9 cellular contexts compared by ENCODE assay signal in the genomic region with DNA sequence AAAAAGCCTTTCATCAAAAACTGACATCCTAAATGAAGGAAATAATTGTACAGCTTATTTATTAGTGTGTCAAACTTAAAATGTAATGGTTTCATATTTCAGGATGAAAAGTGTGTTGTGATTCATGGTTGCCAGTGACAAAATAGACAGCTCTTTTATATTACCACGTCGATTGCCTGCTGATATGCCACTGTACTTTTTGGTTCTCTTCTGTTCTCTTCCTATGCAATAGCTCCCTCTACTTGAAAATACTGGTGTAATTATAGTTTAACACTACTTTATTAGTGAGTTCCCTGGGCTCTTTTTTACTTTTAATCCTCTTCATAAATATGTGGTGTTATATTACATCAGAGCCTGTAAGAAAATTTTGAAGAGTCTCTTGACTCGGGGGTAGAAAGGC.
DNase-seq lines count a peak whose midpoint lies in the region; FAIRE-seq and TF ChIP-seq lines count a peak whose summit lies in the region.
"Had no signal": no experiment of that assay in that cellular context is flagged by ENCODE, and none has a peak within 500 bp of the region (broad histone marks: within the 10 kb centered on the region; RNA-seq: fewer than 3 reads in every experiment).

No MANE protein-coding gene starts in this region.

- H4K20me1 ChIP-seq in H1 (replicated peaks in 1 of 2; ENCODE audit: control insufficient read depth in 1 of 2, insufficient read depth in 2 of 2, low read length in 2 of 2) = peaks cover 0 to 3% of the 10 kb centered on the region in 2 experiments

- H2BK5ac ChIP-seq in H1 (ENCODE audit: low read depth, low read length) = no peak overlapping the region
- H2BK5ac ChIP-seq in mesendoderm (ENCODE audit: low read length) = no peak overlapping the region

- no peak overlapping the region for H3K4me2 ChIP-seq in H1 (ENCODE audit: insufficient read depth in 1 of 2, low read depth in 2 of 2, low read length in 2 of 2)
- no peak overlapping the region for H3K4me2 ChIP-seq in mesendoderm (ENCODE audit: low read length)

- H3K36me3 ChIP-seq in H1 (ENCODE audit: control insufficient read depth in 2 of 4, insufficient read depth in 4 of 4, low read length in 3 of 4) = peaks cover 2 to 14% (median 5%) of the 10 kb centered on the region in 4 experiments; a peak in 5 of 8 replicates
- no peaks in the 10 kb centered on the region for H3K36me3 ChIP-seq in prostate gland
- H3K36me3 ChIP-seq in mesendoderm (ENCODE audit: control insufficient read depth, insufficient read depth, low read length) = no peaks in the 10 kb centered on the region

- no peak overlapping the region for H3K4me3 ChIP-seq in H1 (ENCODE audit: extremely low read depth in 1 of 4, insufficient read depth in 2 of 4, low read depth in 3 of 4, low read length in 4 of 4)
- H3K4me3 ChIP-seq in prostate gland = no peak overlapping the region
- no peak overlapping the region for H3K4me3 ChIP-seq in coronary artery
- no peak overlapping the region for H3K4me3 ChIP-seq in mesendoderm (ENCODE audit: low read length)

- no peak for TF ChIP-seq POLR2A in H1 (IDR thresholded peaks at IDR 0.05; ENCODE audit: control extremely low read depth in 1 of 2, low read depth in 2 of 2, low read length in 2 of 2)
- TF ChIP-seq POLR2A in prostate gland (IDR thresholded peaks at IDR 0.05) = no peak

- H4K8ac ChIP-seq in H1 (ENCODE audit: extremely low read depth, insufficient read depth, low read length) (no peak overlapping the region), mesendoderm (ENCODE audit: low read depth, low read length) (no peak overlapping the region)

- H2BK15ac ChIP-seq in H1 (ENCODE audit: low read length) (no peak overlapping the region), mesendoderm (replicated peaks; ENCODE audit: low read depth) (no peak overlapping the region)

- H3K4me1 ChIP-seq in H1 (replicated peaks in 1 of 4; ENCODE audit: control insufficient read depth in 3 of 4, insufficient read depth in 4 of 4, low read length in 3 of 4) = peaks cover 0 to 2% (median 0%) of the 10 kb centered on the region in 4 experiments; a peak in 3 of 7 replicates
- no peaks in the 10 kb centered on the region for H3K4me1 ChIP-seq in prostate gland (replicated peaks)
- peaks cover 3% of the 10 kb centered on the region for H3K4me1 ChIP-seq in mesendoderm (ENCODE audit: control insufficient read depth, low read depth, low read length)

- intact Hi-C loops in prostate gland (cut with DNase I) = loop anchor here (2.0 to 10.0 kb wide), 7 partner anchors 211 to 1879 kb away; no protein-coding TSS in a partner anchor

- H3K9me3 ChIP-seq in H1 (ENCODE audit: insufficient read depth in 2 of 2, low read depth in 1 of 2, low read length in 1 of 2) (no peaks in the 10 kb centered on the region), prostate gland (no peaks in the 10 kb centered on the region)

- no peak overlapping the region for H2AK5ac ChIP-seq in H1 (ENCODE audit: low read depth, low read length)
- no peak overlapping the region for H2AK5ac ChIP-seq in mesendoderm (ENCODE audit: low read length)

- H3K23ac ChIP-seq in H1 (ENCODE audit: insufficient read length) (no peak overlapping the region), mesendoderm (ENCODE audit: low read length) (no peak overlapping the region)

- H3K14ac ChIP-seq in H1 (ENCODE audit: insufficient read length) = no peak overlapping the region

- no peak for TF ChIP-seq EP300 in H1 (IDR thresholded peaks at IDR 0.05; ENCODE audit: borderline replicate concordance in 1 of 2, low read depth in 2 of 2, low read length in 2 of 2)

- H3K9ac ChIP-seq in H1 (replicated peaks in 1 of 4; ENCODE audit: extremely low read depth in 1 of 4, low read depth in 3 of 4, low read length in 3 of 4) = no peak overlapping the region
- no peak overlapping the region for H3K9ac ChIP-seq in mesendoderm (ENCODE audit: low read length)

- TF ChIP-seq RAD21 in H1 (IDR thresholded peaks at IDR 0.05 in 1 of 2, conservative IDR thresholded peaks at IDR 0.05 in 1 of 2; ENCODE audit: low read depth in 2 of 2, low read length in 2 of 2) = peak; percentile 21 to 26; a peak in 3 of 4 replicates

- H3K27me3 ChIP-seq in H1 (replicated peaks in 1 of 4; ENCODE audit: control insufficient read depth in 3 of 4, extremely low read depth in 1 of 4, insufficient read depth in 3 of 4, low read length in 3 of 4) = peaks cover 0 to 2% (median 0%) of the 10 kb centered on the region in 4 experiments; a peak in 1 of 7 replicates
- no peaks in the 10 kb centered on the region for H3K27me3 ChIP-seq in prostate gland (replicated peaks; ENCODE audit: insufficient read depth)
- no peaks in the 10 kb centered on the region for H3K27me3 ChIP-seq in mesendoderm (ENCODE audit: insufficient read depth, low read length, poor library complexity)

- 80% methylated on average over 3 of the region's 3 CpGs; no CpG with 5 or more reads in 1 of the 2 experiments for WGBS in H1 (ENCODE audit: extremely low coverage in 1 of 2, insufficient coverage in 1 of 2, insufficient read length in 1 of 2, insufficient replicate concordance in 2 of 2, low coverage in 1 of 2, low lambda C conversion rate in 2 of 2, missing lambda C conversion rate in 1 of 2), 2 experiments
- 10% methylated on average over 3 of the region's 3 CpGs for WGBS in prostate gland
- WGBS in mesendoderm (ENCODE audit: extremely low coverage, insufficient coverage, low lambda C conversion rate) = no CpG with 5 or more reads among the region's 3 CpGs

- H3K79me1 ChIP-seq in H1 (ENCODE audit: low read depth, low read length) (no peaks in the 10 kb centered on the region), mesendoderm (ENCODE audit: low read length) (no peaks in the 10 kb centered on the region)

- no peak overlapping the region for H4K5ac ChIP-seq in H1 (ENCODE audit: insufficient read length, low read depth, low read length)
- H4K5ac ChIP-seq in mesendoderm (ENCODE audit: low read length) = no peak overlapping the region

- FAIRE-seq in H1 (lab: Jason Lieb, UNC) = no peak

- TF ChIP-seq CTCF in H1 (IDR thresholded peaks at IDR 0.05; ENCODE audit: control extremely low read depth in 1 of 3, insufficient read depth in 1 of 3, low read depth in 1 of 3, low read length in 3 of 3) (no peak), prostate gland (IDR thresholded peaks at IDR 0.05) (peak in 3 of 4 experiments; percentile 11 to 44 (median 24)), coronary artery (IDR thresholded peaks at IDR 0.05) (no peak)

- H4K91ac ChIP-seq in H1 (replicated peaks; ENCODE audit: insufficient read length, low read length) = no peak overlapping the region

- H2BK20ac ChIP-seq in H1 (ENCODE audit: low read length) = no peak overlapping the region

- H3K4ac ChIP-seq in H1 (replicated peaks; ENCODE audit: insufficient read length, low read depth, low read length) (no peak overlapping the region), mesendoderm (ENCODE audit: low read depth, low read length) (no peak overlapping the region)

- H3K79me2 ChIP-seq in H1 (ENCODE audit: control insufficient read depth in 1 of 2, insufficient read depth in 2 of 2, low read length in 2 of 2) (no peaks in the 10 kb centered on the region), mesendoderm (ENCODE audit: control insufficient read depth, insufficient read depth, low read length) (no peaks in the 10 kb centered on the region)

- H3K23me2 ChIP-seq in H1 (ENCODE audit: low read depth, low read length) = no peaks in the 10 kb centered on the region

- H3K56ac ChIP-seq in H1 (replicated peaks; ENCODE audit: insufficient read length, low read depth, low read length) (no peak overlapping the region), mesendoderm (ENCODE audit: low read length) (no peak overlapping the region)

- no peak overlapping the region for H3K27ac ChIP-seq in H1 (ENCODE audit: low read depth, low read length)
- H3K27ac ChIP-seq in prostate gland = no peak overlapping the region
- H3K27ac ChIP-seq in coronary artery = no peak overlapping the region
- no peak overlapping the region for H3K27ac ChIP-seq in mesendoderm (ENCODE audit: low read depth, low read length)
- H3K27ac ChIP-seq: 22Rv1 had no signal

- H2AFZ ChIP-seq in H1 (ENCODE audit: low read length) = no peak overlapping the region

- H2BK120ac ChIP-seq in H1 (replicated peaks; ENCODE audit: low read depth, low read length) = no peak overlapping the region
- H2BK120ac ChIP-seq in mesendoderm (ENCODE audit: low read depth, low read length) = no peak overlapping the region

- no peak overlapping the region for H3K18ac ChIP-seq in H1 (ENCODE audit: extremely low read depth, low read length)
- H3K18ac ChIP-seq in mesendoderm (ENCODE audit: low read length) = no peak overlapping the region

- no peak overlapping the region for H2BK12ac ChIP-seq in H1 (ENCODE audit: low read depth, low read length)

- CTCF ChIA-PET in H1 (lab: Charles Lee; ENCODE audit: partially characterized antibody) = interaction anchor here (0.6 to 2.4 kb wide), 14 partner anchors 10 to 878 kb away, joined by 3 to 9 read pairs (median 3); no protein-coding TSS in a partner anchor

- DNase-seq in DMS153 treated with DMSO at 0.1 percent for 48 hours (lab: John Stamatoyannopoulos, UW; ENCODE audit: unreplicated experiment) (peak; percentile 1), DMS153 (lab: John Stamatoyannopoulos, UW) (no peak), NCI-H2227 treated with DMSO at 0.1 percent for 48 hours (lab: John Stamatoyannopoulos, UW) (peak; percentile 30), H1 (ENCODE audit: low read depth in 1 of 2, low spot score in 2 of 2) (no peak), prostate gland (ENCODE audit: low spot score) (no peak), iPS-NIHi7 (ENCODE audit: extremely low spot score) (no peak), coronary artery (ENCODE audit: low spot score) (no peak), mesendoderm (no peak)

- POLR2A ChIA-PET in H1 (lab: Charles Lee; ENCODE audit: partially characterized antibody) = no interaction called here

Comparison
In these comparisons a context has a peak if more than half of its experiments do, and no peak if none do; other contexts are left out.
1. DNase-seq: peak in DMS153 treated with DMSO at 0.1 percent for 48 hours (single experiment) and NCI-H2227 treated with DMSO at 0.1 percent for 48 hours (single experiment); none in DMS153 (single experiment), H1 (0 of 2), prostate gland (single experiment), iPS-NIHi7 (single experiment), coronary artery (single experiment) and mesendoderm (single experiment).
2. CTCF ChIP-seq: peak in prostate gland (3 of 4); none in H1 (0 of 3) and coronary artery (single experiment).